Comparison of ENCODE assay signal across 8 cellular contexts in genomic region chr20:23350007-23350854, GRCh38. TPM values are rescaled to one million over a fixed set of nuclear protein-coding genes. Genes with fewer than 3 reads are reported as not detected.
DNase-seq lines count a peak whose midpoint lies in the region; ATAC-seq and TF ChIP-seq lines count a peak whose summit lies in the region.

TSS of gene NXT1 (plus strand) at chr20:23350791. CDS start at chr20:23354042, 3,251 bp downstream.

- TF ChIP-seq POLR2A in GM18951 (IDR thresholded peaks at IDR 0.05; ENCODE audit: extremely low read depth, insufficient read depth, insufficient read length) = peak; percentile 56

- peak; percentile 96 for DNase-seq in AG08395 (ENCODE audit: low spot score)
- peak; percentile 99 for DNase-seq in NCI-H345 (lab: John Stamatoyannopoulos, UW)
- peak; percentile 94 for DNase-seq in activated B cell treated with CpG ODN at 0.5 μM for 24 hours
- DNase-seq in caudate nucleus (lab: John Stamatoyannopoulos, UW) = peak; percentile 77 to 99 (median 95)
- DNase-seq in immature natural killer cell = peak; percentile 97 to 99 (median 98)
- DNase-seq in smooth muscle cell of the brain vasculature (ENCODE audit: low read depth, low spot score) = peak; percentile 96

- H3K36me3 Mint-ChIP-seq in activated B cell treated with CpG ODN at 0.5 μM for 24 hours (ENCODE audit: low read depth) = peaks cover 25% of the 10 kb centered on the region
- H3K36me3 Mint-ChIP-seq in immature natural killer cell = peaks cover 0 to 4% (median 3%) of the 10 kb centered on the region in 3 donors

- H3K27me3 Mint-ChIP-seq in activated B cell treated with CpG ODN at 0.5 μM for 24 hours (no peaks in the 10 kb centered on the region), immature natural killer cell (ENCODE audit: low read depth in 3 of 3) (peaks cover 9 to 23% (median 11%) of the 10 kb centered on the region in 3 donors)

- in situ Hi-C loops in GM18951 (cut with MboI; ENCODE audit: low sequenced_read_pairs, unreplicated experiment) = no loop called here

- intact Hi-C loops in activated B cell treated with CpG ODN at 0.5 μM for 24 hours (cut with micrococcal nuclease) = loop anchor here (1.0 to 5.0 kb wide), 7 partner anchors 8 to 1897 kb away; partner anchors contain the start of genes APMAP, ENTPD6, GZF1 and NAPB

- H3K9me3 Mint-ChIP-seq in activated B cell treated with CpG ODN at 0.5 μM for 24 hours (no peaks in the 10 kb centered on the region), immature natural killer cell (no peaks in the 10 kb centered on the region)

- H3K4me3 Mint-ChIP-seq in activated B cell treated with CpG ODN at 0.5 μM for 24 hours (peak within 1 kb of the TSS; percentile 99), immature natural killer cell (peak within 1 kb of the TSS; percentile 93 to 99 (median 97))

- H3K27ac ChIP-seq in caudate nucleus (ENCODE audit: low read depth, low read length) = peak within 1 kb of the TSS; percentile 98

- no peak for TF ChIP-seq CTCF in activated B cell treated with CpG ODN at 0.5 μM for 24 hours (IDR thresholded peaks at IDR 0.05)

- CTCF ChIA-PET in activated B cell treated with CpG ODN at 0.5 μM for 24 hours (lab: Charles Lee) = interaction anchor here (0.7 to 2.6 kb wide), 12 partner anchors 9 to 658 kb away, joined by 3 to 26 read pairs (median 4); partner anchors contain the start of genes CSTL1, GZF1 and NAPB

- POLR2A ChIA-PET in activated B cell treated with CpG ODN at 0.5 μM for 24 hours (lab: Charles Lee) = interaction anchor here (0.6 to 3.6 kb wide), 16 partner anchors 9 to 1898 kb away, joined by 3 to 140 read pairs (median 4); partner anchors contain the start of genes ACSS1, ENTPD6, GZF1 and NAPB

- peaks cover 32% of the 10 kb centered on the region for H3K4me1 Mint-ChIP-seq in activated B cell treated with CpG ODN at 0.5 μM for 24 hours
- peaks cover 28 to 34% of the 10 kb centered on the region in 2 donors for H3K4me1 Mint-ChIP-seq in immature natural killer cell

- H3K27ac Mint-ChIP-seq in activated B cell treated with CpG ODN at 0.5 μM for 24 hours (peak within 1 kb of the TSS; percentile 100), immature natural killer cell (peak within 1 kb of the TSS; percentile 99 to 100 (median 100))

- ATAC-seq in HG03196 (IDR thresholded peaks at IDR 0.05; ENCODE audit: unreplicated experiment) (peak; percentile 82), activated B cell treated with CpG ODN at 0.5 μM for 24 hours (ENCODE audit: low read depth) (peak; percentile 80)

RNA-seq across cellular contexts. Expression of gene NXT1, which starts in this region (rescaled TPM):
- total RNA-seq in activated B cell treated with CpG ODN at 0.5 μM for 24 hours = 28.8 and 30.2 TPM in 2 replicates
- polyA plus RNA-seq in immature natural killer cell = 100 to 1,000 TPM in 1 of 3 donors, 10 to 100 TPM in 2; 60.3 to 129 (median 94.2) TPM

Comparison
In these comparisons a context has a peak if more than half of its experiments do, and no peak if none do; other contexts are left out.
1. Peak in every context shown above with its lines: DNase-seq, ATAC-seq and H3K27ac ChIP-seq.